ENCODE assay signal across 16 cellular contexts in the genomic region with DNA sequence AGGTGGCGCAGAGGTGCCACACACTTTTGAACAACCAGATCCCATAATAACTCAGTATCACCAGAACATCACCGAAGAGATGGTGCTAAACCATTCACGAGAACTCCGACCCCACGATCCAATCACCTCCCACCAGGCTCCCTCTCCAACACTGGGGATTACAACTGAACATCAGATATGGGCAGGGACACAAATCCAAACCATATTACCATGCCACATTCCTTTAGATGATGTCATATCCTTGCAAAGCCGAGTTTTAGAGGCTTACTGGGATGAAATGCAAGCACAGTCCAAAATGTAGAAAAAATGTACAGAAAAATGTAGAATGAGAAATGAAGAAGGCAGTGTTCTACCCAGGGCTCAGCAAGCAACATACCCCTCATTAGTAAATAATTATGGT.
DNase-seq lines count a peak whose midpoint lies in the region; ATAC-seq, FAIRE-seq and TF ChIP-seq lines count a peak whose summit lies in the region.
"Had no signal": no experiment of that assay in that cellular context is flagged by ENCODE, and none has a peak within 500 bp of the region (broad histone marks: within the 10 kb centered on the region; RNA-seq: fewer than 3 reads in every experiment).

No MANE protein-coding gene starts in this region.

- H3K4me1 Mint-ChIP-seq in CD4-positive, alpha-beta memory T cell, result no peaks in the 10 kb centered on the region
- H3K4me1 Mint-ChIP-seq: activated CD4-positive, alpha-beta T cell treated with anti-CD3 and anti-CD28 coated beads, Interleukin-2, amount 10 ng/mL, durations not matched to agents 24 days and 14 days; memory B cell had no signal

- H3K27me3 Mint-ChIP-seq in CD4-positive, alpha-beta memory T cell, result peaks cover 16 to 18% of the 10 kb centered on the region in 2 donors

- CTCF ChIA-PET in CD4-positive, alpha-beta memory T cell (lab: Charles Lee; ENCODE audit: partially characterized antibody), result no interaction called here

- intact Hi-C loops in CD4-positive, alpha-beta memory T cell (cut with micrococcal nuclease), result no loop called here

- H3K36me3 ChIP-seq in osteoblast (ENCODE audit: insufficient read depth, low read length), result no peaks in the 10 kb centered on the region
- no peaks in the 10 kb centered on the region for H3K36me3 ChIP-seq in CD4-positive, alpha-beta memory T cell (ENCODE audit: insufficient read depth, low read length)
- H3K36me3 ChIP-seq: sigmoid colon, transverse colon had no signal

- H3K9me3 ChIP-seq in osteoblast (ENCODE audit: low read depth, low read length), result no peaks in the 10 kb centered on the region
- no peaks in the 10 kb centered on the region for H3K9me3 ChIP-seq in CD4-positive, alpha-beta memory T cell (ENCODE audit: control insufficient read depth in 1 of 2, low read length in 2 of 2)
- H3K9me3 ChIP-seq: sigmoid colon, transverse colon had no signal

- H3K27ac Mint-ChIP-seq in CD4-positive, alpha-beta memory T cell, result no peak overlapping the region
- H3K27ac Mint-ChIP-seq: activated CD4-positive, alpha-beta T cell treated with anti-CD3 and anti-CD28 coated beads, Interleukin-2, amount 10 ng/mL, durations not matched to agents 24 days and 14 days; memory B cell had no signal

- TF ChIP-seq CTCF in epithelial cell of esophagus (IDR thresholded peaks at IDR 0.05; ENCODE audit: insufficient read depth, low read depth, low read length, missing control alignments), result no peak
- TF ChIP-seq CTCF in osteoblast (IDR thresholded peaks at IDR 0.05; ENCODE audit: extremely low read depth, low read depth, low read length), result no peak

- H3K27me3 ChIP-seq in osteoblast (ENCODE audit: insufficient read depth, low read length), result no peaks in the 10 kb centered on the region
- H3K27me3 ChIP-seq in CD4-positive, alpha-beta memory T cell (ENCODE audit: insufficient read depth, low read length), result no peaks in the 10 kb centered on the region
- H3K27me3 ChIP-seq: sigmoid colon, transverse colon had no signal

- no peak overlapping the region for H3K4me3 Mint-ChIP-seq in CD4-positive, alpha-beta memory T cell
- H3K4me3 Mint-ChIP-seq: activated CD4-positive, alpha-beta T cell treated with anti-CD3 and anti-CD28 coated beads, Interleukin-2, amount 10 ng/mL, durations not matched to agents 24 days and 14 days; memory B cell had no signal

- ATAC-seq in HG03571 (IDR thresholded peaks at IDR 0.05; ENCODE audit: unreplicated experiment) (no peak), HG02623 (IDR thresholded peaks at IDR 0.05; ENCODE audit: unreplicated experiment) (no peak)

- H2AFZ ChIP-seq in osteoblast (ENCODE audit: low read length), result peak overlapping the region; percentile 75

- peak overlapping the region; percentile 65 for H3K27ac ChIP-seq in osteoblast (ENCODE audit: low read depth, low read length)
- no peak overlapping the region for H3K27ac ChIP-seq in CD4-positive, alpha-beta memory T cell (ENCODE audit: low read depth, low read length)
- H3K27ac ChIP-seq: sigmoid colon, transverse colon had no signal

- no peak for FAIRE-seq in RCC 7860 (lab: Jason Lieb, UNC)
- FAIRE-seq: colon had no signal

- peaks cover 7% of the 10 kb centered on the region for H3K79me2 ChIP-seq in osteoblast (ENCODE audit: insufficient read depth, low read length)

- no peaks in the 10 kb centered on the region for H3K9me3 Mint-ChIP-seq in CD4-positive, alpha-beta memory T cell
- H3K9me3 Mint-ChIP-seq: activated CD4-positive, alpha-beta T cell treated with anti-CD3 and anti-CD28 coated beads, Interleukin-2, amount 10 ng/mL, durations not matched to agents 24 days and 14 days had no signal

- DNase-seq in Daoy (ENCODE audit: low read depth) (peak; percentile 70), RCC 7860 (ENCODE audit: low spot score) (peak; percentile 36), epithelial cell of esophagus (ENCODE audit: low read depth) (peak; percentile 56), osteoblast (ENCODE audit: insufficient read length, low spot score, missing footprints) (peak; percentile 22)
- DNase-seq in CD4-positive, alpha-beta memory T cell, result no peak
- no peak for DNase-seq in effector CD4-positive, alpha-beta T cell
- DNase-seq: activated gamma-delta T cell treated with Interleukin-2 at 50 U/mL for 16 hours, COR-L47, NCI-H526, sigmoid colon, transverse colon had no signal

- peak overlapping the region; percentile 62 for H3K4me2 ChIP-seq in osteoblast (ENCODE audit: insufficient read depth, low read length)

- H3K36me3 Mint-ChIP-seq in CD4-positive, alpha-beta memory T cell, result no peaks in the 10 kb centered on the region

- H3K4me1 ChIP-seq in osteoblast (ENCODE audit: insufficient read depth, low read length), result peaks cover 21% of the 10 kb centered on the region
- H3K4me1 ChIP-seq in CD4-positive, alpha-beta memory T cell (ENCODE audit: insufficient read depth, low read length), result no peaks in the 10 kb centered on the region
- H3K4me1 ChIP-seq: sigmoid colon, transverse colon had no signal

- POLR2A ChIA-PET in CD4-positive, alpha-beta memory T cell (lab: Charles Lee; ENCODE audit: partially characterized antibody), result no interaction called here

- H4K20me1 ChIP-seq in osteoblast (ENCODE audit: insufficient read depth, low read length), result no peaks in the 10 kb centered on the region

- H3K4me3 ChIP-seq in epithelial cell of esophagus (ENCODE audit: low read length), result no peak overlapping the region
- H3K4me3 ChIP-seq in osteoblast (ENCODE audit: insufficient read depth, low read length), result no peak overlapping the region
- H3K4me3 ChIP-seq in CD4-positive, alpha-beta memory T cell (ENCODE audit: low read length in 2 of 2), result no peak overlapping the region
- H3K4me3 ChIP-seq: sigmoid colon, transverse colon had no signal

Comparison
In these comparisons a context has a peak if more than half of its experiments do, and no peak if none do; other contexts are left out.
1. DNase-seq: peak in Daoy (single experiment), RCC 7860 (single experiment), epithelial cell of esophagus (single experiment) and osteoblast (single experiment); none in CD4-positive, alpha-beta memory T cell (0 of 5) and effector CD4-positive, alpha-beta T cell (single experiment).